ENCODE assay signal across 34 cellular contexts in genomic region chrX:155270969-155271368, GRCh38. TPM values are rescaled to one million over a fixed set of nuclear protein-coding genes. Genes with fewer than 3 reads are reported as not detected.
DNase-seq lines count a peak whose midpoint lies in the region; ATAC-seq, FAIRE-seq and TF ChIP-seq lines count a peak whose summit lies in the region.
"Had no signal": no experiment of that assay in that cellular context is flagged by ENCODE, and none has a peak within 500 bp of the region (broad histone marks: within the 10 kb centered on the region; RNA-seq: fewer than 3 reads in every experiment).

No MANE protein-coding gene starts in this region.

- no peaks in the 10 kb centered on the region for H3K4me1 ChIP-seq in A549
- H3K4me1 ChIP-seq in K562 (replicated peaks in 1 of 2; ENCODE audit: control insufficient read depth in 2 of 2, insufficient read depth in 2 of 2, low read length in 2 of 2) = no peaks in the 10 kb centered on the region
- H3K4me1 ChIP-seq: BE2C; BLaER1; BLaER1 treated with 17β-estradiol and CSF1 and Interleukin-3, amounts not matched to agents 10 nM and 100 nM; Caco-2 had no signal

- no peak overlapping the region for H3K27ac Mint-ChIP-seq in WTC11
- H3K27ac Mint-ChIP-seq: B cell; CD14-positive monocyte; CD4-positive, alpha-beta memory T cell; CD4-positive, alpha-beta T cell; CD4-positive, CD25-positive, alpha-beta regulatory T cell; CD8-positive, alpha-beta T cell had no signal

- 23% methylated on average over 1 of the region's 1 CpG for WGBS in A549 (ENCODE audit: missing lambda C conversion rate)
- WGBS in K562 (ENCODE audit: insufficient coverage, low coverage, missing lambda C conversion rate) = 100% methylated on average over 1 of the region's 1 CpG

- H3K4me2 ChIP-seq in A549 = no peak overlapping the region
- H3K4me2 ChIP-seq in K562 (ENCODE audit: insufficient read depth, low read length) = no peak overlapping the region
- H3K4me2 ChIP-seq: BLaER1; BLaER1 treated with 17β-estradiol and CSF1 and Interleukin-3, amounts not matched to agents 10 nM and 100 nM had no signal

- TF ChIP-seq POLR2A in A549 (IDR thresholded peaks at IDR 0.05; ENCODE audit: low read length) = no peak
- no peak for TF ChIP-seq POLR2A in K562 (conservative IDR thresholded peaks at IDR 0.05)

- no peaks in the 10 kb centered on the region for H3K4me1 Mint-ChIP-seq in WTC11
- H3K4me1 Mint-ChIP-seq: B cell; CD14-positive monocyte; CD4-positive, alpha-beta memory T cell; CD4-positive, CD25-positive, alpha-beta regulatory T cell; CD8-positive, alpha-beta memory T cell had no signal

- POLR2A ChIA-PET in A549 (lab: Yijun Ruan, JAX) = no interaction called here
- POLR2A ChIA-PET in WTC11 (lab: Charles Lee) = no interaction called here
- POLR2A ChIA-PET in K562 (lab: Yijun Ruan, JAX) = no interaction called here

- H3K9me3 Mint-ChIP-seq in WTC11 = peaks cover 14% of the 10 kb centered on the region
- H3K9me3 Mint-ChIP-seq: CD4-positive, alpha-beta T cell had no signal

- no TSS peak for BruUV-seq in K562 (replicated peaks; lab: Mats Ljungman, UMichigan)

- intact Hi-C loops in K562 (cut with micrococcal nuclease) = no loop called here

- H3K4me3 ChIP-seq in A549 (no peak overlapping the region), K562 (no peak overlapping the region)
- H3K4me3 ChIP-seq: BLaER1; BLaER1 treated with 17β-estradiol and CSF1 and Interleukin-3, amounts not matched to agents 10 nM and 100 nM had no signal

- DNase-seq in A549 (ENCODE audit: low read depth in 1 of 2, low spot score in 1 of 2) (no peak), WTC11 (ENCODE audit: low spot score) (no peak), K562 (ENCODE audit: extremely low read depth in 1 of 4, low spot score in 3 of 4) (no peak), NCI-H146 treated with DMSO at 0.1 percent for 48 hours (lab: John Stamatoyannopoulos, UW; ENCODE audit: unreplicated experiment) (no peak), G401 (ENCODE audit: low spot score) (no peak), DMS153 treated with DMSO at 0.1 percent for 48 hours (lab: John Stamatoyannopoulos, UW; ENCODE audit: unreplicated experiment) (no peak)
- DNase-seq: 8988T; ACHN; AML-193; BE2C; C1 segment of cervical spinal cord; Caco-2; Calu3; CD4-positive, alpha-beta memory T cell; CD4-positive, alpha-beta T cell; CD4-positive, CD25-positive, alpha-beta regulatory T cell; CD8-positive, alpha-beta memory T cell; CD8-positive, alpha-beta T cell; COR-L47; DMS 273 treated with DMSO at 0.1 percent for 48 hours; DMS153; DMS53; DMS79; DMS79 treated with DMSO at 0.1 percent for 48 hours; DND-41; EL had no signal

- H3K27me3 Mint-ChIP-seq in WTC11 (ENCODE audit: low read depth) = no peaks in the 10 kb centered on the region
- H3K27me3 Mint-ChIP-seq: B cell; CD4-positive, alpha-beta memory T cell; CD4-positive, alpha-beta T cell; CD4-positive, CD25-positive, alpha-beta regulatory T cell had no signal

- H4K20me1 ChIP-seq in K562 (replicated peaks; ENCODE audit: control insufficient read depth, insufficient read depth, low read length) = no peaks in the 10 kb centered on the region
- H4K20me1 ChIP-seq: BLaER1; BLaER1 treated with 17β-estradiol and CSF1 and Interleukin-3, amounts not matched to agents 10 nM and 100 nM had no signal

- in situ Hi-C loops in K562 (cut with MboI) (no loop called here), G401 (cut with HindIII; ENCODE audit: low sequenced_read_pairs) (no loop called here)

- TF ChIP-seq CTCF in A549 (IDR thresholded peaks at IDR 0.05) = no peak
- TF ChIP-seq CTCF in WTC11 (IDR thresholded peaks at IDR 0.05) = no peak
- TF ChIP-seq CTCF in K562 (IDR thresholded peaks at IDR 0.05 in 2 of 3, conservative IDR thresholded peaks at IDR 0.05 in 1 of 3; ENCODE audit: insufficient read depth in 2 of 3, low read depth in 1 of 3, low read length in 3 of 3) = no peak

- CTCF ChIA-PET in A549 (lab: Yijun Ruan, JAX) (no interaction called here), WTC11 (lab: Charles Lee) (no interaction called here), K562 (lab: Yijun Ruan, JAX; ENCODE audit: low intra/inter-chr PET ratio) (no interaction called here)

- TF ChIP-seq EP300 in A549 (IDR thresholded peaks at IDR 0.05) = no peak
- no peak for TF ChIP-seq EP300 in K562 (IDR thresholded peaks at IDR 0.05; ENCODE audit: low read length)

- H3K36me3 Mint-ChIP-seq in WTC11 = peaks cover 2% of the 10 kb centered on the region; the same call in 1 of the 2 replicates
- H3K36me3 Mint-ChIP-seq: CD14-positive monocyte; CD4-positive, alpha-beta memory T cell; CD4-positive, CD25-positive, alpha-beta regulatory T cell; CD8-positive, alpha-beta memory T cell; CD8-positive, alpha-beta T cell had no signal

- no peak overlapping the region for H3K27ac ChIP-seq in A549
- H3K27ac ChIP-seq in K562 (ENCODE audit: extremely low read depth, low read depth, low read length) = no peak overlapping the region
- H3K27ac ChIP-seq: 22Rv1; BLaER1; BLaER1 treated with 17β-estradiol and CSF1 and Interleukin-3, amounts not matched to agents 10 nM and 100 nM; C4-2B had no signal

- TF ChIP-seq RAD21 in A549 (conservative IDR thresholded peaks at IDR 0.05 in 1 of 2, IDR thresholded peaks at IDR 0.05 in 1 of 2) = no peak
- no peak for TF ChIP-seq RAD21 in K562 (CRISPR knock-in tag; conservative IDR thresholded peaks at IDR 0.05 in 1 of 2, IDR thresholded peaks at IDR 0.05 in 1 of 2)

- no peak overlapping the region for H3K9ac ChIP-seq in K562 (ENCODE audit: insufficient read depth in 1 of 2, low read depth in 2 of 2, low read length in 2 of 2)
- H3K9ac ChIP-seq: BLaER1; BLaER1 treated with 17β-estradiol and CSF1 and Interleukin-3, amounts not matched to agents 10 nM and 100 nM had no signal

- H2AFZ ChIP-seq in K562 (ENCODE audit: low read depth, low read length) = no peak overlapping the region

- no peaks in the 10 kb centered on the region for H3K27me3 ChIP-seq in K562 (ENCODE audit: control insufficient read depth in 2 of 2, insufficient read depth in 2 of 2, low read length in 2 of 2)
- H3K27me3 ChIP-seq: BE2C had no signal

- ATAC-seq in A549 (no peak), WTC11 (no peak), K562 (no peak)
- ATAC-seq: CD8-positive, alpha-beta T cell had no signal

- H3K4me3 Mint-ChIP-seq in WTC11 = no peak overlapping the region
- H3K4me3 Mint-ChIP-seq: B cell; CD14-positive monocyte; CD4-positive, alpha-beta memory T cell; CD4-positive, alpha-beta T cell; CD4-positive, CD25-positive, alpha-beta regulatory T cell; CD8-positive, alpha-beta memory T cell; CD8-positive, alpha-beta T cell had no signal

- FAIRE-seq in A549 (lab: Jason Lieb, UNC) (no peak), K562 (lab: Jason Lieb, UNC) (no peak)
- FAIRE-seq: A204.1, G401.6 had no signal

- no peaks in the 10 kb centered on the region for H3K9me1 ChIP-seq in K562 (ENCODE audit: control insufficient read depth, insufficient read depth, low read length)

- peaks cover 4% of the 10 kb centered on the region; the same call in 1 of the 3 replicates for H3K36me3 ChIP-seq in K562 (ENCODE audit: control insufficient read depth, insufficient read depth, low read length)
- H3K36me3 ChIP-seq: BE2C; BLaER1; BLaER1 treated with 17β-estradiol and CSF1 and Interleukin-3, amounts not matched to agents 10 nM and 100 nM had no signal

- H3K9me3 ChIP-seq in A549 (no peaks in the 10 kb centered on the region), K562 (replicated peaks; ENCODE audit: control insufficient read depth, insufficient read depth, low read depth, low read length) (no peaks in the 10 kb centered on the region; the same call in 1 of the 2 replicates)
- H3K9me3 ChIP-seq: BE2C, Caco-2 had no signal

- H3K79me2 ChIP-seq in K562 (ENCODE audit: control insufficient read depth, insufficient read depth, low read length) = no peaks in the 10 kb centered on the region

RNA-seq across cellular contexts. Expression of gene RAB39B, which starts 6.7 kb away (rescaled TPM):
- polyA plus RNA-seq in A549 (2011; rRNA removed) (4.1 and 4.4 TPM in 2 replicates), A549 (2017; fragmentation: RNase III; extraction: RNeasy Plus Mini Kit Qiagen cat#74134 plus additional on column Dnase treatment) (0.57 to 0.71 TPM (median 0.59 TPM) in 3 replicates), K562 (2011; rRNA removed) (0.03 TPM in 1 of 2 replicates, not detected in the other), K562 (2014; fragmentation: Illumina TruSeq; extraction: Trizol) (0.04 TPM in 1 of 2 replicates, not detected in the other), K562 (2014; fragmentation: Nextera tagmentation; extraction: Ambion mirVana) (not detected), K562 (2014; rRNA removed) (not detected in 2 replicates)
- 0.33 and 0.41 TPM in 2 replicates for polyA plus RNA-seq in A549 (2012; cell fraction: cytosol; rRNA removed)
- 0.16 and 0.18 TPM in 2 replicates for polyA plus RNA-seq in A549 (2012; cell fraction: nucleus; rRNA removed)
- polyA minus RNA-seq in A549 (2011; rRNA and poly(A)+ RNA removed) = 1.8 and 1.9 TPM in 2 replicates
- total RNA-seq in WTC11 (2021) (6.9 to 8.0 TPM (median 7.2 TPM) in 3 replicates), K562 (2014; rRNA removed) (not detected in 2 replicates), K562 (2014; rRNA removed; fragmentation: Illumina TruSeq; extraction: Trizol) (0.04 TPM in 1 of 2 replicates, not detected in the other), K562 (2015; rRNA removed; fragmentation: Illumina TruSeq; extraction: Trizol) (not detected in 2 replicates), K562 (2021) (0.07 and 0.09 TPM in 2 replicates)
- not detected in 2 replicates for total RNA-seq in K562 (2011; cell fraction: chromatin; rRNA removed; ENCODE audit: low replicate concordance)
- total RNA-seq in K562 (2011; cell fraction: nucleolus; rRNA removed) = not detected in 2 replicates
- total RNA-seq in K562 (2011; cell fraction: nucleoplasm; rRNA removed) = not detected in 2 replicates
- polyA plus RNA-seq in K562 (2011; cell fraction: cytosol; rRNA removed) = not detected in 2 replicates
- polyA plus RNA-seq in K562 (2011; cell fraction: nucleus; rRNA removed) = 0.08 TPM in 1 of 2 replicates, not detected in the other
- 0.01 and 0.07 TPM in 2 replicates for polyA plus RNA-seq in K562 (2012)
- polyA minus RNA-seq in K562 (2011; rRNA and poly(A)+ RNA removed) = not detected in 2 replicates
- polyA minus RNA-seq in K562 (2011; cell fraction: cytosol; rRNA and poly(A)+ RNA removed) = not detected in 2 replicates
- polyA minus RNA-seq in K562 (2011; cell fraction: nucleus; rRNA and poly(A)+ RNA removed) = not detected in 2 replicates
- 0.68 and 1.6 TPM in 2 replicates for total RNA-seq in G401 (2014; rRNA removed; shearing (Covaris generic))

RNA-seq across cellular contexts. Expression of gene VBP1, which starts 54.7 kb away (rescaled TPM):
- polyA plus RNA-seq in A549 (2011; rRNA removed) (86.8 and 105 TPM in 2 replicates), A549 (2017; fragmentation: RNase III; extraction: RNeasy Plus Mini Kit Qiagen cat#74134 plus additional on column Dnase treatment) (70.9 to 77.6 TPM (median 74.3 TPM) in 3 replicates), K562 (2011; rRNA removed) (71.0 and 151 TPM in 2 replicates), K562 (2014; fragmentation: Illumina TruSeq; extraction: Trizol) (130 and 175 TPM in 2 replicates), K562 (2014; fragmentation: Nextera tagmentation; extraction: Ambion mirVana) (100 to 1,000 TPM; 245 to 263 TPM), K562 (2014; rRNA removed) (98.8 and 113 TPM in 2 replicates)
- 22.9 and 24.5 TPM in 2 replicates for polyA plus RNA-seq in A549 (2012; cell fraction: cytosol; rRNA removed)
- 4.9 and 10.9 TPM in 2 replicates for polyA plus RNA-seq in A549 (2012; cell fraction: nucleus; rRNA removed)
- 9.9 and 10.2 TPM in 2 replicates for polyA minus RNA-seq in A549 (2011; rRNA and poly(A)+ RNA removed)
- total RNA-seq in WTC11 (2021) (50.5 to 69.3 TPM (median 60.0 TPM) in 3 replicates), K562 (2014; rRNA removed) (69.5 and 83.2 TPM in 2 replicates), K562 (2014; rRNA removed; fragmentation: Illumina TruSeq; extraction: Trizol) (176 and 199 TPM in 2 replicates), K562 (2015; rRNA removed; fragmentation: Illumina TruSeq; extraction: Trizol) (130 and 142 TPM in 2 replicates), K562 (2021) (123 and 126 TPM in 2 replicates)
- 5.3 and 20.1 TPM in 2 replicates for total RNA-seq in K562 (2011; cell fraction: chromatin; rRNA removed; ENCODE audit: low replicate concordance)
- total RNA-seq in K562 (2011; cell fraction: nucleolus; rRNA removed) = 4.5 and 6.2 TPM in 2 replicates
- total RNA-seq in K562 (2011; cell fraction: nucleoplasm; rRNA removed) = 15.5 and 26.0 TPM in 2 replicates
- 14.8 and 43.5 TPM in 2 replicates for polyA plus RNA-seq in K562 (2011; cell fraction: cytosol; rRNA removed)
- 11.2 and 21.2 TPM in 2 replicates for polyA plus RNA-seq in K562 (2011; cell fraction: nucleus; rRNA removed)
- polyA plus RNA-seq in K562 (2012) = 94.9 and 124 TPM in 2 replicates
- polyA minus RNA-seq in K562 (2011; rRNA and poly(A)+ RNA removed) = 93.9 and 114 TPM in 2 replicates
- 20.6 and 28.2 TPM in 2 replicates for polyA minus RNA-seq in K562 (2011; cell fraction: cytosol; rRNA and poly(A)+ RNA removed)
- 4.6 and 12.6 TPM in 2 replicates for polyA minus RNA-seq in K562 (2011; cell fraction: nucleus; rRNA and poly(A)+ RNA removed)
- total RNA-seq in G401 (2014; rRNA removed; shearing (Covaris generic)) = 103 and 137 TPM in 2 replicates
